Comparison of ENCODE assay signal across 25 cellular contexts in the genomic region with DNA sequence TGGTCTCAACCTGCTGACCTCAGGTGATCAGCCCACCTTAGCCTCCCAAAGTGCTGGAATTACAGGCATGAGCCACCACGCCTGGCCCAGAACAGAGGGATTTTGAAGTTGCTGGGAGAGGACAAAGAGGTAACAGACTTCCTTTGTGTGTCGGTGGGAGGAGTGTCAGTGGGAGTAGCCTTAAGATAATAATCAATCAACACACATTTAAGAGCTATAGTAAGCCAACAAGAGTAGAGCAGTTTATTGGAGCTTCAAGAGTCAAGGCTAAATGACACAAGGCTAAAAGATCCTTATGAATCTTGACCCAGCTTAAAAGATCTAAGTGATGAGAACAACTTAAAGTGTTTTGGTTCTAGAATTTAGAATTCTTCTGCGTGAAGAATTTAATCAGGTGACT. TPM values are rescaled to one million over a fixed set of nuclear protein-coding genes. Genes with fewer than 3 reads are reported as not detected.
DNase-seq lines count a peak whose midpoint lies in the region; ATAC-seq, FAIRE-seq and TF ChIP-seq lines count a peak whose summit lies in the region.
"Had no signal": no experiment of that assay in that cellular context is flagged by ENCODE, and none has a peak within 500 bp of the region (broad histone marks: within the 10 kb centered on the region; RNA-seq: fewer than 3 reads in every experiment).

No MANE protein-coding gene starts in this region.

- H4K20me1 ChIP-seq in HepG2 (ENCODE audit: insufficient read depth, low read length) = no peaks in the 10 kb centered on the region
- H4K20me1 ChIP-seq: BLaER1 treated with 17β-estradiol and CSF1 and Interleukin-3, amounts not matched to agents 10 nM and 100 nM had no signal

- no peaks in the 10 kb centered on the region for H3K36me3 ChIP-seq in HepG2 (replicated peaks in 1 of 2; ENCODE audit: control insufficient read depth in 1 of 2, insufficient read depth in 2 of 2, low read length in 2 of 2)
- H3K36me3 ChIP-seq in right lobe of liver = no peaks in the 10 kb centered on the region
- no peaks in the 10 kb centered on the region for H3K36me3 ChIP-seq in HAP-1 (replicated peaks)
- H3K36me3 ChIP-seq: BLaER1 treated with 17β-estradiol and CSF1 and Interleukin-3, amounts not matched to agents 10 nM and 100 nM had no signal

- no TSS peak for BruUV-seq in HepG2 (replicated peaks; lab: Mats Ljungman, UMichigan)

- H3K4me1 Mint-ChIP-seq in CD4-positive, alpha-beta T cell (ENCODE audit: low read depth) = no peaks in the 10 kb centered on the region
- H3K4me1 Mint-ChIP-seq: B cell; CD4-positive, alpha-beta memory T cell; CD8-positive, alpha-beta memory T cell had no signal

- H3K36me3 Mint-ChIP-seq in CD4-positive, alpha-beta T cell (ENCODE audit: low read depth) = no peaks in the 10 kb centered on the region
- H3K36me3 Mint-ChIP-seq: CD8-positive, alpha-beta memory T cell had no signal

- TF ChIP-seq EP300 in HepG2 (IDR thresholded peaks at IDR 0.05; ENCODE audit: low read depth in 2 of 2, low read length in 2 of 2) (no peak), HepG2 (CRISPR knock-in tag; IDR thresholded peaks at IDR 0.05; ENCODE audit: borderline replicate concordance) (no peak)

- H3K4me3 Mint-ChIP-seq in CD4-positive, alpha-beta T cell = no peak overlapping the region
- H3K4me3 Mint-ChIP-seq: B cell; CD4-positive, alpha-beta memory T cell; CD8-positive, alpha-beta memory T cell had no signal

- H3K9me3 Mint-ChIP-seq in CD4-positive, alpha-beta T cell = no peaks in the 10 kb centered on the region

- no peak for FAIRE-seq in HepG2 (lab: Jason Lieb, UNC)
- FAIRE-seq: A549, GM12878, GM12892, GM18507, GM19239 had no signal

- DNase-seq in HepG2 (ENCODE audit: low spot score) (peak; percentile 5), right lobe of liver (no peak), HAP-1 (ENCODE audit: low spot score in 2 of 2) (peak; percentile 47 to 65), LNCaP clone FGC (ENCODE audit: low read depth) (peak; percentile 1)
- DNase-seq in CD4-positive, alpha-beta T cell = no peak
- DNase-seq: AML-193; CD4-positive, alpha-beta memory T cell; CD8-positive, alpha-beta memory T cell; COR-L47; DMS 273 treated with DMSO at 0.1 percent for 48 hours; DMS153; DMS53; DMS79; DND-41; EL; GDM1 had no signal

- no peaks in the 10 kb centered on the region; a peak in 1 of 5 replicates for H3K27me3 ChIP-seq in HepG2 (ENCODE audit: control insufficient read depth in 1 of 2, insufficient read depth in 2 of 2, low read length in 2 of 2)
- no peaks in the 10 kb centered on the region for H3K27me3 ChIP-seq in right lobe of liver
- no peaks in the 10 kb centered on the region for H3K27me3 ChIP-seq in HAP-1 (ENCODE audit: low read depth)
- H3K27me3 ChIP-seq in CD4-positive, alpha-beta T cell (ENCODE audit: control insufficient read depth, insufficient read depth, low read length) = no peaks in the 10 kb centered on the region
- H3K27me3 ChIP-seq: BLaER1 treated with 17β-estradiol and CSF1 and Interleukin-3, amounts not matched to agents 10 nM and 100 nM had no signal

- intact Hi-C loops in HepG2 (cut with micrococcal nuclease; ENCODE audit: unreplicated experiment) (no loop called here), right lobe of liver (cut with DNase I) (no loop called here)
- intact Hi-C loops in CD4-positive, alpha-beta T cell (cut with DNase I, micrococcal nuclease) = no loop called here

- no peaks in the 10 kb centered on the region for H3K4me1 ChIP-seq in HepG2 (ENCODE audit: insufficient read depth, low read length)
- no peaks in the 10 kb centered on the region for H3K4me1 ChIP-seq in right lobe of liver
- H3K4me1 ChIP-seq in HAP-1 = peaks cover 12% of the 10 kb centered on the region
- H3K4me1 ChIP-seq: A549; BLaER1 treated with 17β-estradiol and CSF1 and Interleukin-3, amounts not matched to agents 10 nM and 100 nM had no signal

- H3K27ac ChIP-seq in HepG2 (ENCODE audit: extremely low read length, insufficient read depth, low read length) (no peak overlapping the region), right lobe of liver (no peak overlapping the region)
- H3K27ac ChIP-seq in CD4-positive, alpha-beta T cell (ENCODE audit: low read depth, low read length) = no peak overlapping the region
- H3K27ac ChIP-seq: A549; BLaER1 treated with 17β-estradiol and CSF1 and Interleukin-3, amounts not matched to agents 10 nM and 100 nM; C4-2B had no signal

- no peak overlapping the region for H2AFZ ChIP-seq in HepG2 (ENCODE audit: low read length)

- H3K9ac ChIP-seq in HepG2 (ENCODE audit: insufficient read depth, low read depth, low read length) = no peak overlapping the region
- H3K9ac ChIP-seq: BLaER1 treated with 17β-estradiol and CSF1 and Interleukin-3, amounts not matched to agents 10 nM and 100 nM had no signal

- in situ Hi-C loops in HepG2 (cut with HindIII; ENCODE audit: extremely low pct_ligation_motif_present, low pct_unique_long_range_greater_than_20kb) = no loop called here
- in situ Hi-C loops in HAP-1 (cut with MboI; ENCODE audit: low sequenced_read_pairs) = no loop called here

- no peak overlapping the region for H3K4me2 ChIP-seq in HepG2 (ENCODE audit: low read depth, low read length)
- H3K4me2 ChIP-seq: A549; BLaER1 treated with 17β-estradiol and CSF1 and Interleukin-3, amounts not matched to agents 10 nM and 100 nM had no signal

- TF ChIP-seq CTCF in HepG2 (CRISPR knock-in tag; IDR thresholded peaks at IDR 0.05) (no peak), right lobe of liver (IDR thresholded peaks at IDR 0.05) (no peak), LNCaP clone FGC (IDR thresholded peaks at IDR 0.05; ENCODE audit: control insufficient read depth, extremely low read depth, insufficient read depth) (no peak)
- TF ChIP-seq CTCF in CD4-positive, alpha-beta T cell (IDR thresholded peaks at IDR 0.05) = no peak

- CTCF ChIA-PET in HepG2 (lab: Yijun Ruan, JAX; ENCODE audit: low intra/inter-chr PET ratio, low total read pairs) = no interaction called here
- CTCF ChIA-PET in CD4-positive, alpha-beta T cell (lab: Charles Lee) = interaction anchor here (1.4 kb wide), 1 partner anchor 12 kb away, joined by 3 read pairs; no protein-coding TSS in a partner anchor

- no peaks in the 10 kb centered on the region for H3K79me2 ChIP-seq in HepG2 (ENCODE audit: insufficient read depth, low read length)

- H3K4me3 ChIP-seq in HepG2 (replicated peaks in 1 of 3; ENCODE audit: insufficient read depth in 1 of 3, low read depth in 2 of 3, low read length in 3 of 3) (no peak overlapping the region), right lobe of liver (no peak overlapping the region), HAP-1 (no peak overlapping the region), LNCaP clone FGC (ENCODE audit: low read depth, low read length) (no peak overlapping the region)
- H3K4me3 ChIP-seq: A549; BLaER1 treated with 17β-estradiol and CSF1 and Interleukin-3, amounts not matched to agents 10 nM and 100 nM; GM12878 had no signal

- no peak overlapping the region for H3K27ac Mint-ChIP-seq in CD4-positive, alpha-beta T cell
- H3K27ac Mint-ChIP-seq: B cell; CD4-positive, alpha-beta memory T cell had no signal

- TF ChIP-seq RAD21 in HepG2 (CRISPR knock-in tag; IDR thresholded peaks at IDR 0.05) = no peak

- no peaks in the 10 kb centered on the region for H3K9me3 ChIP-seq in HepG2 (ENCODE audit: low read length)
- H3K9me3 ChIP-seq in right lobe of liver = no peaks in the 10 kb centered on the region
- H3K9me3 ChIP-seq in HAP-1 = no peaks in the 10 kb centered on the region
- no peaks in the 10 kb centered on the region for H3K9me3 ChIP-seq in CD4-positive, alpha-beta T cell (ENCODE audit: control insufficient read depth, low read length)
- H3K9me3 ChIP-seq: A549; BLaER1 treated with 17β-estradiol and CSF1 and Interleukin-3, amounts not matched to agents 10 nM and 100 nM had no signal

- 5% methylated on average over 3 of the region's 3 CpGs for WGBS in HepG2 (ENCODE audit: low lambda C conversion rate)
- WGBS in right lobe of liver (ENCODE audit: insufficient coverage, low coverage, low lambda C conversion rate, missing lambda C conversion rate) = 54% methylated on average over 3 of the region's 3 CpGs

- TF ChIP-seq POLR2A in HepG2 (IDR thresholded peaks at IDR 0.05; ENCODE audit: insufficient read depth in 1 of 2, low read depth in 2 of 2, low read length in 2 of 2) = no peak
- TF ChIP-seq POLR2A in right lobe of liver (IDR thresholded peaks at IDR 0.05) = no peak

- no peak for ATAC-seq in HepG2
- ATAC-seq in right lobe of liver = no peak
- ATAC-seq in CD4-positive, alpha-beta T cell (ENCODE audit: poor library complexity) = no peak
- no peak for ATAC-seq in HG03095 (IDR thresholded peaks at IDR 0.05; ENCODE audit: unreplicated experiment)
- ATAC-seq: A549, GM12878 had no signal

- POLR2A ChIA-PET in HepG2 (lab: Yijun Ruan, JAX) = no interaction called here
- POLR2A ChIA-PET in CD4-positive, alpha-beta T cell (lab: Charles Lee) = no interaction called here

- H3K27me3 Mint-ChIP-seq in CD4-positive, alpha-beta T cell = peaks cover 16% of the 10 kb centered on the region
- H3K27me3 Mint-ChIP-seq: B cell; CD4-positive, alpha-beta memory T cell; CD8-positive, alpha-beta memory T cell had no signal

TF ChIP-seq in HepG2, 621 proteins besides CTCF, POLR2A, EP300 and RAD21 (continues in another document):
- TF ChIP-seq ZFP36L1 (CRISPR knock-in tag; IDR thresholded peaks at IDR 0.05) = no peak

RNA-seq across cellular contexts. Expression of a gene that starts 47.3 kb away (rescaled TPM):
- 2.7 and 5.0 TPM in 2 replicates for total RNA-seq in HepG2 (2016; rRNA removed; fragmentation: Illumina TruSeq; extraction: Trizol)
- total RNA-seq in HepG2 (2016; cell fraction: cytosol; rRNA removed; fragmentation: Illumina TruSeq; extraction: Trizol; ENCODE audit: low read depth) = 2.2 and 2.3 TPM in 2 replicates
- total RNA-seq in HepG2 (2016; cell fraction: insoluble cytoplasmic fraction; rRNA removed; fragmentation: Illumina TruSeq; extraction: Trizol) = 2.2 and 4.4 TPM in 2 replicates
- 1.5 and 2.2 TPM in 2 replicates for total RNA-seq in HepG2 (2016; cell fraction: membrane; rRNA removed; fragmentation: Illumina TruSeq; extraction: Trizol)
- 8.8 and 9.3 TPM in 2 replicates for total RNA-seq in HepG2 (2016; cell fraction: nucleus; rRNA removed; fragmentation: Illumina TruSeq; extraction: Trizol)
- 2.8 and 3.4 TPM in 2 replicates for polyA plus RNA-seq in HepG2 (2011; rRNA removed)
- 1.6 and 3.1 TPM in 2 replicates for polyA plus RNA-seq in HepG2 (2011; cell fraction: cytosol; rRNA removed)
- polyA plus RNA-seq in HepG2 (2011; cell fraction: nucleus; rRNA removed) = 2.2 and 3.1 TPM in 2 replicates
- 3.3 and 3.4 TPM in 2 replicates for polyA plus RNA-seq in HepG2 (2012)
- polyA plus RNA-seq in HepG2 (2016; cell fraction: cytosol; fragmentation: Illumina TruSeq; extraction: Trizol; ENCODE audit: low read depth) = 0.15 and 0.17 TPM in 2 replicates
- 2.6 and 3.2 TPM in 2 replicates for polyA plus RNA-seq in HepG2 (2016; cell fraction: insoluble cytoplasmic fraction; fragmentation: Illumina TruSeq; extraction: Trizol; ENCODE audit: low read depth)
- polyA plus RNA-seq in HepG2 (2016; cell fraction: membrane; fragmentation: Illumina TruSeq; extraction: Trizol; ENCODE audit: low read depth) = 0.34 and 0.36 TPM in 2 replicates
- polyA plus RNA-seq in HepG2 (2016; cell fraction: nucleus; fragmentation: Illumina TruSeq; extraction: Trizol; ENCODE audit: insufficient read depth, low read depth) = 2.7 TPM in 2 replicates
- polyA minus RNA-seq in HepG2 (2011; rRNA and poly(A)+ RNA removed; ENCODE audit: low replicate concordance) = 4.6 and 7.0 TPM in 2 replicates
- 4.1 and 6.9 TPM in 2 replicates for polyA minus RNA-seq in HepG2 (2011; cell fraction: cytosol; rRNA and poly(A)+ RNA removed)
- polyA minus RNA-seq in HepG2 (2011; cell fraction: nucleus; rRNA and poly(A)+ RNA removed) = 36.1 and 48.0 TPM in 2 replicates
- total RNA-seq in right lobe of liver = 1 to 10 TPM in 2 of 6 experiments, under 1 TPM in 4; 0.62 to 1.7 (median 0.75) TPM
- total RNA-seq in CD4-positive, alpha-beta T cell = 1 to 10 TPM; 3.5 to 3.8 TPM

Comparison
In these comparisons a context has a peak if more than half of its experiments do, and no peak if none do; other contexts are left out.
1. DNase-seq: peak in HepG2 (single experiment), HAP-1 (2 of 2) and LNCaP clone FGC (single experiment); none in right lobe of liver (0 of 3) and CD4-positive, alpha-beta T cell (0 of 10).